19 cellular contexts compared by ENCODE assay signal in the genomic region with DNA sequence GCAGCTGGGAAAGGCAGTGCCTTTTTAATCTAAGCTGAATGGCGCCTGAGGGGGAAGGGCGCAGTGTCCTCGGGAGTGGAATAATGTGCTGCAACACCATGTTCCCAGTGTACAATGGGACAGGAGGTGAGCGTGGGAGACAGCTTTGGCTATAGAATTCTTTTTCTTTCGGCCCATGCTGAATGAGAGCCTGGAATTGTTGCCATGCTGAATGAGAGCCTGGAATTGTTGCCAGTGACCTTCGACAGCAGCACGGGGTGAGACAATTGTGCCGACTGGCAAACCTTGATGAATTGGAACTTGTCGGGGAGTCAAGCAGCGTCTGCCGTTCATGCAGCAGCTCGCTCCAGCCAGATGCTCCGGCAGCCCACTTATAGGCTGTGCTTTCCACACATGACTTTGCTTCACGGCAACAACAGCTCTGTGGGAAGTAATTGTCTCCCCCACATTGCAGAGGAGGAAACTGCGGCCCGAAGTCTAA.
A peak's percentile ranks its signal among the peaks of the same experiment; 100 is the strongest.
DNase-seq lines count a peak whose midpoint lies in the region; ATAC-seq and TF ChIP-seq lines count a peak whose summit lies in the region.
"Had no signal": no experiment of that assay in that cellular context is flagged by ENCODE, and none has a peak within 500 bp of the region (broad histone marks: within the 10 kb centered on the region; RNA-seq: fewer than 3 reads in every experiment).

No MANE protein-coding gene starts in this region.

- in situ Hi-C loops in GM13977 (cut with MboI; ENCODE audit: low pct_unique_long_range_greater_than_20kb, low sequenced_read_pairs, unreplicated experiment): no loop called here

- DNase-seq in DMS 273 (lab: John Stamatoyannopoulos, UW; ENCODE audit: unreplicated experiment) (peak; percentile 6), DMS 273 treated with DMSO at 0.1 percent for 48 hours (lab: John Stamatoyannopoulos, UW) (no peak), cerebellar cortex (ENCODE audit: low spot score) (peak; percentile 1), left lobe of liver (ENCODE audit: low spot score) (no peak), sciatic nerve (ENCODE audit: low spot score) (no peak), SKM-1 treated with dmso at 0.1 percent for 144 hours (lab: John Stamatoyannopoulos, UW; ENCODE audit: unreplicated experiment) (no peak), GM13977 (ENCODE audit: low spot score) (no peak), NCI-H146 (lab: John Stamatoyannopoulos, UW) (no peak)
- DNase-seq: activated CD4-positive, alpha-beta T cell treated with anti-CD3 and anti-CD28 coated beads, Interleukin-2, amount 50 U/mL, for 1 hour; activated naive CD4-positive, alpha-beta T cell treated with anti-CD3 and anti-CD28 coated beads, Interleukin-2, amount 50 U/mL, for 16 hours; activated T-cell treated with anti-CD3 and anti-CD28 coated beads, Interleukin-2, amount 50 U/mL, for 1 hour; effector memory CD4-positive, alpha-beta T cell; IMR-90; kidney glomerular epithelial cell; MM.1S; NCI-H1930; NCI-H774; spleen; thyroid gland had no signal

- peak; percentile 78 for ATAC-seq in left lobe of liver
- peak; percentile 50 for ATAC-seq in sciatic nerve

- no peak for TF ChIP-seq CTCF in GM13977 (IDR thresholded peaks at IDR 0.05; ENCODE audit: extremely low read depth, insufficient read depth, missing control alignments)

- intact Hi-C loops in sciatic nerve (cut with DNase I): no loop called here

Comparison
In these comparisons a context has a peak if more than half of its experiments do, and no peak if none do; other contexts are left out.
1. DNase-seq: peak in DMS 273 (single experiment) and cerebellar cortex (single experiment); none in DMS 273 treated with DMSO at 0.1 percent for 48 hours (single experiment), left lobe of liver (single experiment), sciatic nerve (single experiment), SKM-1 treated with dmso at 0.1 percent for 144 hours (single experiment), GM13977 (single experiment) and NCI-H146 (single experiment).